Comparison of ENCODE assay signal across 2 cellular contexts in genomic region chr1:109048335-109048734, GRCh38.
TF ChIP-seq lines count a peak whose summit lies in the region.

No MANE protein-coding gene starts in this region.

TF ChIP-seq in HepG2, 621 proteins besides CTCF, POLR2A, EP300 and RAD21:
- TF ChIP-seq CEBPB (IDR thresholded peaks at IDR 0.05; ENCODE audit: borderline replicate concordance, low read depth, low read length): no peak
- TF ChIP-seq, protein P1, sequence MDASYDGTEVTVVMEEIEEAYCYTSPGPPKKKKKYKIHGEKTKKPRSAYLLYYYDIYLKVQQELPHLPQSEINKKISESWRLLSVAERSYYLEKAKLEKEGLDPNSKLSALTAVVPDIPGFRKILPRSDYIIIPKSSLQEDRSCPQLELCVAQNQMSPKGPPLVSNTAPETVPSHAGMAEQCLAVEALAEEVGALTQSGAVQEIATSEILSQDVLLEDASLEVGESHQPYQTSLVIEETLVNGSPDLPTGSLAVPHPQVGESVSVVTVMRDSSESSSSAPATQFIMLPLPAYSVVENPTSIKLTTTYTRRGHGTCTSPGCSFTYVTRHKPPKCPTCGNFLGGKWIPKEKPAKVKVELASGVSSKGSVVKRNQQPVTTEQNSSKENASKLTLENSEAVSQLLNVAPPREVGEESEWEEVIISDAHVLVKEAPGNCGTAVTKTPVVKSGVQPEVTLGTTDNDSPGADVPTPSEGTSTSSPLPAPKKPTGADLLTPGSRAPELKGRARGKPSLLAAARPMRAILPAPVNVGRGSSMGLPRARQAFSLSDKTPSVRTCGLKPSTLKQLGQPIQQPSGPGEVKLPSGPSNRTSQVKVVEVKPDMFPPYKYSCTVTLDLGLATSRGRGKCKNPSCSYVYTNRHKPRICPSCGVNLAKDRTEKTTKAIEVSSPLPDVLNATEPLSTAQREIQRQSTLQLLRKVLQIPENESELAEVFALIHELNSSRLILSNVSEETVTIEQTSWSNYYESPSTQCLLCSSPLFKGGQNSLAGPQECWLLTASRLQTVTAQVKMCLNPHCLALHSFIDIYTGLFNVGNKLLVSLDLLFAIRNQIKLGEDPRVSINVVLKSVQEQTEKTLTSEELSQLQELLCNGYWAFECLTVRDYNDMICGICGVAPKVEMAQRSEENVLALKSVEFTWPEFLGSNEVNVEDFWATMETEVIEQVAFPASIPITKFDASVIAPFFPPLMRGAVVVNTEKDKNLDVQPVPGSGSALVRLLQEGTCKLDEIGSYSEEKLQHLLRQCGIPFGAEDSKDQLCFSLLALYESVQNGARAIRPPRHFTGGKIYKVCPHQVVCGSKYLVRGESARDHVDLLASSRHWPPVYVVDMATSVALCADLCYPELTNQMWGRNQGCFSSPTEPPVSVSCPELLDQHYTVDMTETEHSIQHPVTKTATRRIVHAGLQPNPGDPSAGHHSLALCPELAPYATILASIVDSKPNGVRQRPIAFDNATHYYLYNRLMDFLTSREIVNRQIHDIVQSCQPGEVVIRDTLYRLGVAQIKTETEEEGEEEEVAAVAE (CRISPR knock-in tag; IDR thresholded peaks at IDR 0.05; ENCODE audit: borderline replicate concordance): no peak
- TF ChIP-seq HNRNPK (IDR thresholded peaks at IDR 0.05; ENCODE audit: low read depth, low read length, poor library complexity, severe bottlenecking): peak; percentile 47
- no peak for TF ChIP-seq ERF (CRISPR knock-in tag; IDR thresholded peaks at IDR 0.05)

TF ChIP-seq in K562, 482 proteins besides CTCF, POLR2A, EP300 and RAD21:
- TF ChIP-seq, protein P2, sequence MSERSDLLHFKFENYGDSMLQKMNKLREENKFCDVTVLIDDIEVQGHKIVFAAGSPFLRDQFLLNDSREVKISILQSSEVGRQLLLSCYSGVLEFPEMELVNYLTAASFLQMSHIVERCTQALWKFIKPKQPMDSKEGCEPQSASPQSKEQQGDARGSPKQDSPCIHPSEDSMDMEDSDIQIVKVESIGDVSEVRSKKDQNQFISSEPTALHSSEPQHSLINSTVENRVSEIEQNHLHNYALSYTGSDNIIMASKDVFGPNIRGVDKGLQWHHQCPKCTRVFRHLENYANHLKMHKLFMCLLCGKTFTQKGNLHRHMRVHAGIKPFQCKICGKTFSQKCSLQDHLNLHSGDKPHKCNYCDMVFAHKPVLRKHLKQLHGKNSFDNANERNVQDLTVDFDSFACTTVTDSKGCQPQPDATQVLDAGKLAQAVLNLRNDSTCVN (CRISPR knock-in tag; IDR thresholded peaks at IDR 0.05): 0 out of 2 replicates have a peak, but pooled peaks have one; percentile 28
- TF ChIP-seq PCBP2 (IDR thresholded peaks at IDR 0.05; ENCODE audit: low read depth, low read length, poor library complexity, severe bottlenecking): peak; percentile 19
- no peak for TF ChIP-seq NBN (IDR thresholded peaks at IDR 0.05; ENCODE audit: low read depth)
- TF ChIP-seq CC2D1A (IDR thresholded peaks at IDR 0.05): no peak
- TF ChIP-seq ZNF512 (tag; IDR thresholded peaks at IDR 0.05): peak; percentile 80
